ENCODE assay signal across 14 cellular contexts in the genomic region with DNA sequence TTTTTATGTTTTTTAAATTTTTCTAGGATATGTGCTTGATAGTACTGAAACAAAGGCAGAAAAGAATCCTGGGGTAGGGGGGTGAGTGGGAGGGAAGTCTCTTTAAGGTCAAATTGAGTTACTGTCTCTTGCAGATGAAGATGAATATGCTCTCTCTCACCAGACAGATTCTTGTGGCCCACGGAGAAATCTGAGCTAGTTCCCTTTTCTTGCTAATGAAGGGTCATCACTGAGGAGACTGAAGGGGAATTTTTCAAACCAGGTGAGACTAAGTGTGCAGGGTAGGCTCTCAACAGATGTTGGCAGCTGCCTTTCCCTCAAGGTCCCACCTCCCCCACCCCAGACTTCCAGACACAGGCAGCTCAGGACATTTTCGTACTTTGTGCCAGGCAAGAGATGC.
DNase-seq lines count a peak whose midpoint lies in the region; ATAC-seq and TF ChIP-seq lines count a peak whose summit lies in the region.
"Had no signal": no experiment of that assay in that cellular context is flagged by ENCODE, and none has a peak within 500 bp of the region (broad histone marks: within the 10 kb centered on the region; RNA-seq: fewer than 3 reads in every experiment).

No MANE protein-coding gene starts in this region.

- DNase-seq in GM13977 (ENCODE audit: low spot score) (peak; percentile 50), GM20000 (ENCODE audit: low spot score) (peak; percentile 32), choroid plexus epithelial cell (ENCODE audit: low read depth) (peak; percentile 23), NCI-H526 treated with DMSO at 0.1 percent for 48 hours (lab: John Stamatoyannopoulos, UW) (no peak), activated gamma-delta T cell treated with Interleukin-2 at 50 U/mL for 16 hours (no peak), NCI-H69 (lab: John Stamatoyannopoulos, UW) (no peak)
- DNase-seq: esophagus squamous epithelium, islet precursor cell, NCI-H187, pancreas, uterus had no signal

- TF ChIP-seq CTCF in GM13977 (IDR thresholded peaks at IDR 0.05; ENCODE audit: extremely low read depth, insufficient read depth, missing control alignments) (no peak), GM20000 (IDR thresholded peaks at IDR 0.05; ENCODE audit: extremely low read depth, missing control alignments) (no peak), choroid plexus epithelial cell (conservative IDR thresholded peaks at IDR 0.05; ENCODE audit: low read depth, low read length) (no peak)

- ATAC-seq in HG03342 (IDR thresholded peaks at IDR 0.05; ENCODE audit: unreplicated experiment) = peak; percentile 77
- ATAC-seq in HG02763 (IDR thresholded peaks at IDR 0.05; ENCODE audit: unreplicated experiment) = no peak
- ATAC-seq: pancreas had no signal

- no peak overlapping the region for H3K4me3 ChIP-seq in choroid plexus epithelial cell (ENCODE audit: low read depth, low read length)
- H3K4me3 ChIP-seq: ascending aorta, esophagus squamous epithelium, pancreas, uterus had no signal

- in situ Hi-C loops in GM13977 (cut with MboI; ENCODE audit: low pct_unique_long_range_greater_than_20kb, low sequenced_read_pairs, unreplicated experiment) = no loop called here

Comparison
In these comparisons a context has a peak if more than half of its experiments do, and no peak if none do; other contexts are left out.
1. DNase-seq: peak in GM13977 (single experiment), GM20000 (single experiment) and choroid plexus epithelial cell (single experiment); none in NCI-H526 treated with DMSO at 0.1 percent for 48 hours (single experiment), activated gamma-delta T cell treated with Interleukin-2 at 50 U/mL for 16 hours (single experiment) and NCI-H69 (single experiment).